Comparison of ENCODE assay signal across 21 cellular contexts in the genomic region with DNA sequence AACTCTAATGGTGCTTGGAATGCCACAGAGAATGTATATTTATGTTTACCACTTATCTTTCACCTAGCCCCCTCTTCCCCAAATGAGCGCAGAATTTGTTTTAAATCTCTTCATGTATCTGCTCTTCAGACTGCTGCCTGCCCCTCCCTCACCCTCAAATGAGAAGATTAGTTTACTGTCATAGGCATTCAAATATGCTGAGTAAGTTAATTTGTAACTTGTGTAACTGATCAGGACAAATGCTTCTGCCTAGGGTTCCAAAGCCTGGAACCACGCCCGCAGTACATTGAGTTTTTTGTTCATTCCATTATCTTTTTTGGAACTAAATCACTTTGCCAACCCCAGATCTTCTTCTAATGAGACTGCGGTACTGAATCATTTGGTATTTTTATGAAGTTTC.
"Had no signal": no experiment of that assay in that cellular context is flagged by ENCODE, and none has a peak within 500 bp of the region (broad histone marks: within the 10 kb centered on the region; RNA-seq: fewer than 3 reads in every experiment).

No MANE protein-coding gene starts in this region.

- FAIRE-seq: RCC 7860 had no signal

- H3K4me1 ChIP-seq: SJSA1 had no signal

- DNase-seq: Karpas-422, KG1, MG63, NCI-H1092, NCI-H1105 treated with DMSO at 0.1 percent for 48 hours, NCI-H1417 treated with DMSO at 0.1 percent for 48 hours, NCI-H146, NCI-H1694 treated with DMSO at 0.1 percent for 48 hours, NCI-H1930, NCI-H2081, NCI-H2107, NCI-H2227 treated with DMSO at 0.1 percent for 48 hours, NCI-H524 treated with DMSO at 0.1 percent for 48 hours, NCI-H69, NCI-H774, Right ventricle myocardium superior, RPMI8226, SIG-M5, SK-N-SH had no signal

- H3K4me2 ChIP-seq: SK-N-SH had no signal

- H3K27ac ChIP-seq: SJSA1 had no signal

- H3K9ac ChIP-seq: SK-N-SH had no signal

- H3K36me3 ChIP-seq: MG63, SJSA1 had no signal

- H3K4me3 ChIP-seq: MG63, SJSA1 had no signal

- H3K9me3 ChIP-seq: MG63, SJSA1, SK-N-SH had no signal
